10 cellular contexts compared by ENCODE assay signal in the genomic region with DNA sequence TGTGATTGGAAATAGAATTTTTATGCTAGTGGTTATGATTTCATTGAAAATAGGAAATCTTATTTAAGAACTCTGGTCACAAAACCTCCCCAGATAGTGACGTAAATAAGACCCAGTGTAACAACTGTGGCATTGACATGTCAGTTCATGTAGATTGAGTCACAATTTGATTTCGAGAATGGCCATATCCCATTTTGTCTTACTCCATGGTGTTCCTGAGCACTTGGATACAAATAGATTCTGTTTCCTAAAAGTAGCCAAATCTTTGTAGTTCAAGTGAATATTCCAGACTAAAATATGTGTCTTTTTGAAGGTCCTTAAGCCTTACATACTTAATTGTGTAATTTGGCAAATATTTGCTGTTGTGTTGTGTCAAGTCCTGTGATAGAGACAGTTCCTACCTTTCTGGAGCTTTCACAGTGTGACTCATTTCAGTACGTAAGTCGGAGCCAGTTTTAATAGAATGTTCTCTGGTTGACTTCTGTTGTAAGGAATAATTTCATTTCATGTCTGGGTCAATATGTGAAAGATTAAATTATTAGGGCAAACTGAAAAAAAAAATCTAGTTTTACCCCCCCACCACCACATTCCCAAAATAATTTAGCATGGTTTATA. TPM values are rescaled to one million over a fixed set of nuclear protein-coding genes. Genes with fewer than 3 reads are reported as not detected.
DNase-seq lines count a peak whose midpoint lies in the region; ATAC-seq and TF ChIP-seq lines count a peak whose summit lies in the region.
"Had no signal": no experiment of that assay in that cellular context is flagged by ENCODE, and none has a peak within 500 bp of the region (broad histone marks: within the 10 kb centered on the region; RNA-seq: fewer than 3 reads in every experiment).

No MANE protein-coding gene starts in this region.

- H3K4me1 ChIP-seq in left ventricle myocardium inferior (peaks cover 63% of the 10 kb centered on the region), foreskin keratinocyte (peaks cover 54% of the 10 kb centered on the region), upper lobe of right lung (peaks cover 32% of the 10 kb centered on the region)

- peaks cover 67% of the 10 kb centered on the region for H3K36me3 Mint-ChIP-seq in activated CD4-positive, alpha-beta memory T cell treated with anti-CD3 and anti-CD28 coated beads, Interleukin-2, amount 10 ng/mL, durations not matched to agents 7 days and 5 days (ENCODE audit: low read depth)

- no peaks in the 10 kb centered on the region for H3K9me3 ChIP-seq in left ventricle myocardium inferior (replicated peaks)
- H3K9me3 ChIP-seq in upper lobe of right lung: no peaks in the 10 kb centered on the region

- POLR2A ChIA-PET in activated CD4-positive, alpha-beta memory T cell treated with anti-CD3 and anti-CD28 coated beads, Interleukin-2, amount 10 ng/mL, durations not matched to agents 7 days and 5 days (lab: Charles Lee): interaction anchor here (0.8 to 2.5 kb wide), 4 partner anchors 12 to 246 kb away, joined by 3 to 5 read pairs (median 4); partner anchors contain the start of gene KLHL7

- H3K27me3 Mint-ChIP-seq in activated CD4-positive, alpha-beta memory T cell treated with anti-CD3 and anti-CD28 coated beads, Interleukin-2, amount 10 ng/mL, durations not matched to agents 7 days and 5 days: no peaks in the 10 kb centered on the region

- H3K4me3 Mint-ChIP-seq in activated CD4-positive, alpha-beta memory T cell treated with anti-CD3 and anti-CD28 coated beads, Interleukin-2, amount 10 ng/mL, durations not matched to agents 7 days and 5 days: no peak overlapping the region
- H3K4me3 Mint-ChIP-seq: T-helper 1 cell treated with Interleukin-12 subunit alpha and Interleukin-12 subunit beta and Interleukin-4 antibody, amounts not matched to agents 30 μg/mL and 1 μg/mL, for 36 hours had no signal

- no peaks in the 10 kb centered on the region for H3K27me3 ChIP-seq in left ventricle myocardium inferior (ENCODE audit: low read depth)
- H3K27me3 ChIP-seq in foreskin keratinocyte: no peaks in the 10 kb centered on the region
- no peaks in the 10 kb centered on the region for H3K27me3 ChIP-seq in upper lobe of right lung

- no peaks in the 10 kb centered on the region for H3K9me3 Mint-ChIP-seq in activated CD4-positive, alpha-beta memory T cell treated with anti-CD3 and anti-CD28 coated beads, Interleukin-2, amount 10 ng/mL, durations not matched to agents 7 days and 5 days
- H3K9me3 Mint-ChIP-seq: T-helper 1 cell treated with Interleukin-12 subunit alpha and Interleukin-12 subunit beta and Interleukin-4 antibody, amounts not matched to agents 30 μg/mL and 1 μg/mL, for 36 hours had no signal

- intact Hi-C loops in left ventricle myocardium inferior (cut with micrococcal nuclease) (loop anchor here (5.0 to 10.0 kb wide), 3 partner anchors 155 to 297 kb away; partner anchors contain the start of gene HYCC1), left ventricle myocardium superior (cut with micrococcal nuclease) (no loop called here), upper lobe of right lung (cut with DNase I) (no loop called here)

- no peak overlapping the region for H3K4me3 ChIP-seq in left ventricle myocardium inferior
- H3K4me3 ChIP-seq in upper lobe of right lung: no peak overlapping the region

- no peak for DNase-seq in left ventricle myocardium inferior
- DNase-seq in left ventricle myocardium superior: no peak
- DNase-seq in activated CD4-positive, alpha-beta memory T cell treated with anti-CD3 and anti-CD28 coated beads, Interleukin-2, amount 10 ng/mL, durations not matched to agents 7 days and 5 days: no peak
- peak; percentile 87 to 94 for DNase-seq in foreskin keratinocyte
- DNase-seq in upper lobe of right lung: no peak
- DNase-seq in T-helper 2 cell: no peak
- DNase-seq: C1 segment of cervical spinal cord had no signal

- no peak for ATAC-seq in left ventricle myocardium superior
- peak; percentile 44 for ATAC-seq in foreskin keratinocyte
- no peak for ATAC-seq in upper lobe of right lung
- no peak for ATAC-seq in GM21447 (IDR thresholded peaks at IDR 0.05; ENCODE audit: unreplicated experiment)
- no peak for ATAC-seq in HG02623 (IDR thresholded peaks at IDR 0.05; ENCODE audit: unreplicated experiment)

- peak overlapping the region; percentile 35 for H3K27ac Mint-ChIP-seq in activated CD4-positive, alpha-beta memory T cell treated with anti-CD3 and anti-CD28 coated beads, Interleukin-2, amount 10 ng/mL, durations not matched to agents 7 days and 5 days
- H3K27ac Mint-ChIP-seq: T-helper 1 cell treated with Interleukin-12 subunit alpha and Interleukin-12 subunit beta and Interleukin-4 antibody, amounts not matched to agents 30 μg/mL and 1 μg/mL, for 36 hours had no signal

- peaks cover 42% of the 10 kb centered on the region for H3K4me1 Mint-ChIP-seq in activated CD4-positive, alpha-beta memory T cell treated with anti-CD3 and anti-CD28 coated beads, Interleukin-2, amount 10 ng/mL, durations not matched to agents 7 days and 5 days

- H3K27ac ChIP-seq in left ventricle myocardium inferior (replicated peaks): peak overlapping the region; percentile 42
- H3K27ac ChIP-seq in foreskin keratinocyte: peak overlapping the region; percentile 97
- H3K27ac ChIP-seq in upper lobe of right lung: peak overlapping the region; percentile 14

- H3K36me3 ChIP-seq in left ventricle myocardium inferior (peaks cover 53% of the 10 kb centered on the region), upper lobe of right lung (peaks cover 13% of the 10 kb centered on the region)

- no peak for TF ChIP-seq CTCF in left ventricle myocardium inferior (IDR thresholded peaks at IDR 0.05; ENCODE audit: borderline replicate concordance)
- no peak for TF ChIP-seq CTCF in foreskin keratinocyte (conservative IDR thresholded peaks at IDR 0.05)
- TF ChIP-seq CTCF in upper lobe of right lung (IDR thresholded peaks at IDR 0.05): no peak

- CTCF ChIA-PET in activated CD4-positive, alpha-beta memory T cell treated with anti-CD3 and anti-CD28 coated beads, Interleukin-2, amount 10 ng/mL, durations not matched to agents 7 days and 5 days (lab: Charles Lee): interaction anchor here (0.9 to 2.5 kb wide), 8 partner anchors 9 to 195 kb away, joined by 3 to 17 read pairs (median 3); partner anchors contain the start of gene IL6

RNA-seq across cellular contexts. Expression of gene TOMM7, which starts 37.1 kb away (rescaled TPM):
- 563 TPM for total RNA-seq in left ventricle myocardium inferior
- 563 TPM for total RNA-seq in left ventricle myocardium superior
- total RNA-seq in activated CD4-positive, alpha-beta memory T cell treated with anti-CD3 and anti-CD28 coated beads, Interleukin-2, amount 10 ng/mL, durations not matched to agents 7 days and 5 days: 100 to 1,000 TPM; 279 to 280 TPM
- 231 and 280 TPM in 2 replicates for total RNA-seq in foreskin keratinocyte
- polyA plus RNA-seq in foreskin keratinocyte: 672 and 751 TPM in 2 replicates
- 361 TPM for total RNA-seq in upper lobe of right lung

Comparison
In these comparisons a context has a peak if more than half of its experiments do, and no peak if none do; other contexts are left out.
1. DNase-seq: peak in foreskin keratinocyte (2 of 2); none in left ventricle myocardium inferior (single experiment), left ventricle myocardium superior (single experiment), activated CD4-positive, alpha-beta memory T cell treated with anti-CD3 and anti-CD28 coated beads, Interleukin-2, amount 10 ng/mL, durations not matched to agents 7 days and 5 days (single experiment), upper lobe of right lung (single experiment) and T-helper 2 cell (0 of 5).
2. H3K27ac ChIP-seq: peak in every context shown above with its lines; median percentile 97 in foreskin keratinocyte; 42 in left ventricle myocardium inferior; 14 in upper lobe of right lung.